7 cellular contexts compared by ENCODE assay signal in the genomic region with DNA sequence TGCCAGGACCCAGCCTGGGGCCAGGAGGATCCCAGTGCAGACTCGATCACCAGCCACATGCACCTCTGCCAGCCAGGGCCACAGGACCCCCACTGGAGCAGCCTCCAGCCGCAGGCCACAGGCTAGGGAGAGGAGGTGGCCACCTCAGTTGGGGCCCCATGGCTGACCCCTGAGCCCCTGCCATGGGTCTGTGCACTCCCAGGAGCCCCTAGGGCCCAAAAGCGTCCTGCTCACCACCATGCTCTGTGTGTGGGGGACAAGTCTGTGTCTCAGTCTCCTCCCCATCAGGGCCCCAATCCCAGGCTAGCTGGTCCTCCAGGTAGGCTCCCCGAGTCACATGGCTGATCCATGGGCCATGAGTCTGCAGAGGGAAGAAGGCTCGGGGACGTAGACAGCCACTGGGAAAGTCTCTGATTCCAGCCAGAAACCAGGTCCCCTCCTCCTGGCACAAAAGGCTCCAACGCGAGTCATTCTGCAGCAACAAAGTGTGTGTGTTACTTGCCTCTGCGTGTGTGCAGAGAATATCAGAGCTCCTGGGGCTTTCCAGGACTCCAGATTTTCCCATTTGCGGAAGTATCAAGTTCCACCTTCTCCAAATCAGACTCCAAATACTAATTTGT. TPM values are rescaled to one million over a fixed set of nuclear protein-coding genes. Genes with fewer than 3 reads are reported as not detected.
DNase-seq lines count a peak whose midpoint lies in the region; ATAC-seq, FAIRE-seq and TF ChIP-seq lines count a peak whose summit lies in the region.
"Had no signal": no experiment of that assay in that cellular context is flagged by ENCODE, and none has a peak within 500 bp of the region (broad histone marks: within the 10 kb centered on the region; RNA-seq: fewer than 3 reads in every experiment).

No MANE protein-coding gene starts in this region.

- TSS peak; percentile 72 for BruUV-seq in HepG2 (replicated peaks; lab: Mats Ljungman, UMichigan)

- peak overlapping the region; percentile 75 for H2AFZ ChIP-seq in HepG2 (ENCODE audit: low read length)

- H3K27me3 Mint-ChIP-seq in activated T-cell treated with anti-CD3 and anti-CD28 coated beads, Interleukin-2, amount 50 U/mL, for 24 hours: no peaks in the 10 kb centered on the region

- no peak for TF ChIP-seq RAD21 in HepG2 (CRISPR knock-in tag; IDR thresholded peaks at IDR 0.05)

- TF ChIP-seq EP300 in HepG2 (IDR thresholded peaks at IDR 0.05; ENCODE audit: low read depth in 2 of 2, low read length in 2 of 2): no peak
- TF ChIP-seq EP300 in HepG2 (CRISPR knock-in tag; IDR thresholded peaks at IDR 0.05; ENCODE audit: borderline replicate concordance): no peak; the same call in 1 of the 2 replicates

- no peaks in the 10 kb centered on the region for H3K9me3 ChIP-seq in HepG2 (ENCODE audit: low read length)

- no peak; a peak in 1 of 4 replicates for TF ChIP-seq POLR2A in HepG2 (IDR thresholded peaks at IDR 0.05; ENCODE audit: insufficient read depth in 1 of 2, low read depth in 2 of 2, low read length in 2 of 2)

- peak overlapping the region; percentile 91 for H3K4me2 ChIP-seq in HepG2 (ENCODE audit: low read depth, low read length)

- in situ Hi-C loops in HepG2 (cut with HindIII; ENCODE audit: extremely low pct_ligation_motif_present, low pct_unique_long_range_greater_than_20kb): no loop called here

- no peaks in the 10 kb centered on the region for H3K36me3 ChIP-seq in HepG2 (replicated peaks in 1 of 2; ENCODE audit: control insufficient read depth in 1 of 2, insufficient read depth in 2 of 2, low read length in 2 of 2)

- CTCF ChIA-PET in HepG2 (lab: Yijun Ruan, JAX; ENCODE audit: low intra/inter-chr PET ratio, low total read pairs): interaction anchor here (1.9 kb wide), 1 partner anchor 36 kb away, joined by 9 read pairs; no protein-coding TSS in a partner anchor

- no peak for TF ChIP-seq CTCF in HepG2 (CRISPR knock-in tag; IDR thresholded peaks at IDR 0.05)

- no peaks in the 10 kb centered on the region for H4K20me1 ChIP-seq in HepG2 (ENCODE audit: insufficient read depth, low read length)

- DNase-seq in activated T-cell treated with anti-CD3 and anti-CD28 coated beads, Interleukin-2, amount 50 U/mL, for 24 hours: peak; percentile 48
- DNase-seq in HepG2 (ENCODE audit: low spot score): no peak

- H3K79me2 ChIP-seq in HepG2 (ENCODE audit: insufficient read depth, low read length): no peaks in the 10 kb centered on the region

- POLR2A ChIA-PET in HepG2 (lab: Yijun Ruan, JAX): interaction anchor here (0.7 to 11.4 kb wide), 35 partner anchors 8 to 571 kb away, joined by 3 to 275 read pairs (median 5); partner anchors contain the start of genes ARMC5, BCKDK, FUS and HSD3B7

- peak; percentile 2 for ATAC-seq in GM21825 (IDR thresholded peaks at IDR 0.05; ENCODE audit: unreplicated experiment)
- peak; percentile 37 for ATAC-seq in HepG2
- ATAC-seq in HG03442 (IDR thresholded peaks at IDR 0.05; ENCODE audit: unreplicated experiment): no peak
- ATAC-seq in GM18867 (IDR thresholded peaks at IDR 0.05; ENCODE audit: unreplicated experiment): no peak
- no peak for ATAC-seq in GM21515 (IDR thresholded peaks at IDR 0.05; ENCODE audit: unreplicated experiment)

- H3K4me3 ChIP-seq in HepG2 (replicated peaks in 1 of 3; ENCODE audit: insufficient read depth in 1 of 3, low read depth in 2 of 3, low read length in 3 of 3): peak overlapping the region; percentile 28 to 77 (median 64)

- H3K27me3 ChIP-seq in HepG2 (ENCODE audit: control insufficient read depth in 1 of 2, insufficient read depth in 2 of 2, low read length in 2 of 2): peaks cover 0 to 8% of the 10 kb centered on the region in 2 experiments; a peak in 2 of 5 replicates

- H3K4me3 Mint-ChIP-seq in activated T-cell treated with anti-CD3 and anti-CD28 coated beads, Interleukin-2, amount 50 U/mL, for 24 hours: peak overlapping the region; percentile 73

- H3K9ac ChIP-seq in HepG2 (ENCODE audit: insufficient read depth, low read depth, low read length): peak overlapping the region; percentile 67

- intact Hi-C loops in HepG2 (cut with micrococcal nuclease; ENCODE audit: unreplicated experiment): loop anchor here (1.0 to 10.0 kb wide), 7 partner anchors 24 to 187 kb away; partner anchors contain the start of genes HSD3B7, KAT8, SETD1A and ZNF646

- FAIRE-seq in HepG2 (lab: Jason Lieb, UNC): no peak

- peak overlapping the region; percentile 80 for H3K27ac ChIP-seq in HepG2 (ENCODE audit: extremely low read length, insufficient read depth, low read length)

- H3K4me1 Mint-ChIP-seq in activated T-cell treated with anti-CD3 and anti-CD28 coated beads, Interleukin-2, amount 50 U/mL, for 24 hours (ENCODE audit: low read depth): peaks cover 14% of the 10 kb centered on the region

- H3K9me3 Mint-ChIP-seq in activated T-cell treated with anti-CD3 and anti-CD28 coated beads, Interleukin-2, amount 50 U/mL, for 24 hours: no peaks in the 10 kb centered on the region

- H3K36me3 Mint-ChIP-seq in activated T-cell treated with anti-CD3 and anti-CD28 coated beads, Interleukin-2, amount 50 U/mL, for 24 hours (ENCODE audit: low read depth): no peaks in the 10 kb centered on the region

- peaks cover 65% of the 10 kb centered on the region for H3K4me1 ChIP-seq in HepG2 (ENCODE audit: insufficient read depth, low read length)

- H3K27ac Mint-ChIP-seq in activated T-cell treated with anti-CD3 and anti-CD28 coated beads, Interleukin-2, amount 50 U/mL, for 24 hours: peak overlapping the region; percentile 92

- 0% methylated on average over 9 of the region's 10 CpGs for WGBS in HepG2 (ENCODE audit: low lambda C conversion rate)

RNA-seq across cellular contexts. Expression of gene PRSS8, which starts 6.1 kb away (rescaled TPM):
- 1.2 and 2.6 TPM in 2 replicates for total RNA-seq in HepG2 (2016; rRNA removed; fragmentation: Illumina TruSeq; extraction: Trizol)
- 0.18 and 0.20 TPM in 2 replicates for total RNA-seq in HepG2 (2016; cell fraction: cytosol; rRNA removed; fragmentation: Illumina TruSeq; extraction: Trizol; ENCODE audit: low read depth)
- 1.4 and 2.9 TPM in 2 replicates for total RNA-seq in HepG2 (2016; cell fraction: insoluble cytoplasmic fraction; rRNA removed; fragmentation: Illumina TruSeq; extraction: Trizol)
- total RNA-seq in HepG2 (2016; cell fraction: membrane; rRNA removed; fragmentation: Illumina TruSeq; extraction: Trizol): 0.65 and 0.99 TPM in 2 replicates
- total RNA-seq in HepG2 (2016; cell fraction: nucleus; rRNA removed; fragmentation: Illumina TruSeq; extraction: Trizol): 3.0 and 3.8 TPM in 2 replicates
- 7.2 and 20.0 TPM in 2 replicates for polyA plus RNA-seq in HepG2 (2011; rRNA removed)
- polyA plus RNA-seq in HepG2 (2011; cell fraction: cytosol; rRNA removed): 11.2 and 11.7 TPM in 2 replicates
- polyA plus RNA-seq in HepG2 (2011; cell fraction: nucleus; rRNA removed): 8.1 and 15.7 TPM in 2 replicates
- 12.5 and 34.4 TPM in 2 replicates for polyA plus RNA-seq in HepG2 (2012)
- polyA plus RNA-seq in HepG2 (2016; cell fraction: cytosol; fragmentation: Illumina TruSeq; extraction: Trizol; ENCODE audit: low read depth): 0.41 and 0.50 TPM in 2 replicates
- 1.6 and 1.8 TPM in 2 replicates for polyA plus RNA-seq in HepG2 (2016; cell fraction: insoluble cytoplasmic fraction; fragmentation: Illumina TruSeq; extraction: Trizol; ENCODE audit: low read depth)
- 0.51 and 0.63 TPM in 2 replicates for polyA plus RNA-seq in HepG2 (2016; cell fraction: membrane; fragmentation: Illumina TruSeq; extraction: Trizol; ENCODE audit: low read depth)
- 6.6 and 8.0 TPM in 2 replicates for polyA plus RNA-seq in HepG2 (2016; cell fraction: nucleus; fragmentation: Illumina TruSeq; extraction: Trizol; ENCODE audit: insufficient read depth, low read depth)
- polyA minus RNA-seq in HepG2 (2011; rRNA and poly(A)+ RNA removed; ENCODE audit: low replicate concordance): 0.58 and 12.5 TPM in 2 replicates
- polyA minus RNA-seq in HepG2 (2011; cell fraction: cytosol; rRNA and poly(A)+ RNA removed): 5.5 and 9.5 TPM in 2 replicates
- polyA minus RNA-seq in HepG2 (2011; cell fraction: nucleus; rRNA and poly(A)+ RNA removed): 0.77 and 2.7 TPM in 2 replicates
- total RNA-seq: activated CD8-positive, alpha-beta memory T cell treated with anti-CD3 and anti-CD28 coated beads for 36 hours had no signal

RNA-seq across cellular contexts. Expression of gene PRSS36, which starts 8.3 kb away (rescaled TPM):
- total RNA-seq in HepG2 (2016; rRNA removed; fragmentation: Illumina TruSeq; extraction: Trizol): 1.1 and 1.5 TPM in 2 replicates
- 2.5 and 3.6 TPM in 2 replicates for total RNA-seq in HepG2 (2016; cell fraction: cytosol; rRNA removed; fragmentation: Illumina TruSeq; extraction: Trizol; ENCODE audit: low read depth)
- 0.79 and 2.2 TPM in 2 replicates for total RNA-seq in HepG2 (2016; cell fraction: insoluble cytoplasmic fraction; rRNA removed; fragmentation: Illumina TruSeq; extraction: Trizol)
- total RNA-seq in HepG2 (2016; cell fraction: membrane; rRNA removed; fragmentation: Illumina TruSeq; extraction: Trizol): 3.2 and 4.8 TPM in 2 replicates
- total RNA-seq in HepG2 (2016; cell fraction: nucleus; rRNA removed; fragmentation: Illumina TruSeq; extraction: Trizol): 1.1 and 1.8 TPM in 2 replicates
- polyA plus RNA-seq in HepG2 (2011; rRNA removed): 2.1 and 2.7 TPM in 2 replicates
- polyA plus RNA-seq in HepG2 (2011; cell fraction: cytosol; rRNA removed): 0.95 and 2.1 TPM in 2 replicates
- 1.9 and 2.8 TPM in 2 replicates for polyA plus RNA-seq in HepG2 (2011; cell fraction: nucleus; rRNA removed)
- 0.71 and 1.5 TPM in 2 replicates for polyA plus RNA-seq in HepG2 (2012)
- polyA plus RNA-seq in HepG2 (2016; cell fraction: cytosol; fragmentation: Illumina TruSeq; extraction: Trizol; ENCODE audit: low read depth): 2.1 and 2.2 TPM in 2 replicates
- polyA plus RNA-seq in HepG2 (2016; cell fraction: insoluble cytoplasmic fraction; fragmentation: Illumina TruSeq; extraction: Trizol; ENCODE audit: low read depth): 2.1 and 2.5 TPM in 2 replicates
- polyA plus RNA-seq in HepG2 (2016; cell fraction: membrane; fragmentation: Illumina TruSeq; extraction: Trizol; ENCODE audit: low read depth): 0.93 and 4.0 TPM in 2 replicates
- polyA plus RNA-seq in HepG2 (2016; cell fraction: nucleus; fragmentation: Illumina TruSeq; extraction: Trizol; ENCODE audit: insufficient read depth, low read depth): 1.3 and 3.1 TPM in 2 replicates
- polyA minus RNA-seq in HepG2 (2011; rRNA and poly(A)+ RNA removed; ENCODE audit: low replicate concordance): 0.76 and 9.9 TPM in 2 replicates
- 0.20 and 0.44 TPM in 2 replicates for polyA minus RNA-seq in HepG2 (2011; cell fraction: cytosol; rRNA and poly(A)+ RNA removed)
- polyA minus RNA-seq in HepG2 (2011; cell fraction: nucleus; rRNA and poly(A)+ RNA removed): 1.3 TPM in 1 of 2 replicates, not detected in the other

RNA-seq across cellular contexts. Expression of gene KAT8, which starts 24.1 kb away (rescaled TPM):
- total RNA-seq in HepG2 (2016; rRNA removed; fragmentation: Illumina TruSeq; extraction: Trizol): 69.5 and 79.0 TPM in 2 replicates
- total RNA-seq in HepG2 (2016; cell fraction: cytosol; rRNA removed; fragmentation: Illumina TruSeq; extraction: Trizol; ENCODE audit: low read depth): 35.7 and 36.8 TPM in 2 replicates
- total RNA-seq in HepG2 (2016; cell fraction: insoluble cytoplasmic fraction; rRNA removed; fragmentation: Illumina TruSeq; extraction: Trizol): 66.0 and 82.2 TPM in 2 replicates
- 28.5 and 33.0 TPM in 2 replicates for total RNA-seq in HepG2 (2016; cell fraction: membrane; rRNA removed; fragmentation: Illumina TruSeq; extraction: Trizol)
- total RNA-seq in HepG2 (2016; cell fraction: nucleus; rRNA removed; fragmentation: Illumina TruSeq; extraction: Trizol): 42.9 and 51.1 TPM in 2 replicates
- 84.2 and 85.3 TPM in 2 replicates for polyA plus RNA-seq in HepG2 (2011; rRNA removed)
- polyA plus RNA-seq in HepG2 (2011; cell fraction: cytosol; rRNA removed): 59.8 and 72.8 TPM in 2 replicates
- 112 and 113 TPM in 2 replicates for polyA plus RNA-seq in HepG2 (2011; cell fraction: nucleus; rRNA removed)
- polyA plus RNA-seq in HepG2 (2012): 49.1 and 52.0 TPM in 2 replicates
- polyA plus RNA-seq in HepG2 (2016; cell fraction: cytosol; fragmentation: Illumina TruSeq; extraction: Trizol; ENCODE audit: low read depth): 5.9 and 6.1 TPM in 2 replicates
- 58.7 and 63.1 TPM in 2 replicates for polyA plus RNA-seq in HepG2 (2016; cell fraction: insoluble cytoplasmic fraction; fragmentation: Illumina TruSeq; extraction: Trizol; ENCODE audit: low read depth)
- 13.2 and 14.8 TPM in 2 replicates for polyA plus RNA-seq in HepG2 (2016; cell fraction: membrane; fragmentation: Illumina TruSeq; extraction: Trizol; ENCODE audit: low read depth)
- 86.8 and 87.6 TPM in 2 replicates for polyA plus RNA-seq in HepG2 (2016; cell fraction: nucleus; fragmentation: Illumina TruSeq; extraction: Trizol; ENCODE audit: insufficient read depth, low read depth)
- polyA minus RNA-seq in HepG2 (2011; rRNA and poly(A)+ RNA removed; ENCODE audit: low replicate concordance): 37.8 and 50.2 TPM in 2 replicates
- 25.3 and 26.2 TPM in 2 replicates for polyA minus RNA-seq in HepG2 (2011; cell fraction: cytosol; rRNA and poly(A)+ RNA removed)
- 37.3 and 44.0 TPM in 2 replicates for polyA minus RNA-seq in HepG2 (2011; cell fraction: nucleus; rRNA and poly(A)+ RNA removed)

RNA-seq across cellular contexts. Expression of gene BCKDK, which starts 33.4 kb away (rescaled TPM):
- 24.9 and 25.2 TPM in 2 replicates for total RNA-seq in HepG2 (2016; rRNA removed; fragmentation: Illumina TruSeq; extraction: Trizol)
- 25.2 and 38.0 TPM in 2 replicates for total RNA-seq in HepG2 (2016; cell fraction: cytosol; rRNA removed; fragmentation: Illumina TruSeq; extraction: Trizol; ENCODE audit: low read depth)
- total RNA-seq in HepG2 (2016; cell fraction: insoluble cytoplasmic fraction; rRNA removed; fragmentation: Illumina TruSeq; extraction: Trizol): 21.6 and 21.9 TPM in 2 replicates
- 42.8 and 61.6 TPM in 2 replicates for total RNA-seq in HepG2 (2016; cell fraction: membrane; rRNA removed; fragmentation: Illumina TruSeq; extraction: Trizol)
- total RNA-seq in HepG2 (2016; cell fraction: nucleus; rRNA removed; fragmentation: Illumina TruSeq; extraction: Trizol): 12.9 and 14.9 TPM in 2 replicates
- polyA plus RNA-seq in HepG2 (2011; rRNA removed): 42.6 and 54.2 TPM in 2 replicates
- 29.2 and 38.9 TPM in 2 replicates for polyA plus RNA-seq in HepG2 (2011; cell fraction: cytosol; rRNA removed)
- polyA plus RNA-seq in HepG2 (2011; cell fraction: nucleus; rRNA removed): 119 and 127 TPM in 2 replicates
- 36.4 and 39.6 TPM in 2 replicates for polyA plus RNA-seq in HepG2 (2012)
- 61.2 and 88.9 TPM in 2 replicates for polyA plus RNA-seq in HepG2 (2016; cell fraction: cytosol; fragmentation: Illumina TruSeq; extraction: Trizol; ENCODE audit: low read depth)
- 38.3 and 44.6 TPM in 2 replicates for polyA plus RNA-seq in HepG2 (2016; cell fraction: insoluble cytoplasmic fraction; fragmentation: Illumina TruSeq; extraction: Trizol; ENCODE audit: low read depth)
- 82.3 and 100 TPM in 2 replicates for polyA plus RNA-seq in HepG2 (2016; cell fraction: membrane; fragmentation: Illumina TruSeq; extraction: Trizol; ENCODE audit: low read depth)
- 34.1 and 38.8 TPM in 2 replicates for polyA plus RNA-seq in HepG2 (2016; cell fraction: nucleus; fragmentation: Illumina TruSeq; extraction: Trizol; ENCODE audit: insufficient read depth, low read depth)
- polyA minus RNA-seq in HepG2 (2011; rRNA and poly(A)+ RNA removed; ENCODE audit: low replicate concordance): 34.7 and 50.5 TPM in 2 replicates
- polyA minus RNA-seq in HepG2 (2011; cell fraction: cytosol; rRNA and poly(A)+ RNA removed): 23.9 and 34.2 TPM in 2 replicates
- polyA minus RNA-seq in HepG2 (2011; cell fraction: nucleus; rRNA and poly(A)+ RNA removed): 25.6 and 37.4 TPM in 2 replicates

RNA-seq across cellular contexts. Expression of gene FUS, which starts 38.3 kb away (rescaled TPM):
- total RNA-seq in HepG2 (2016; rRNA removed; fragmentation: Illumina TruSeq; extraction: Trizol): 64.8 and 68.1 TPM in 2 replicates
- 132 and 135 TPM in 2 replicates for total RNA-seq in HepG2 (2016; cell fraction: cytosol; rRNA removed; fragmentation: Illumina TruSeq; extraction: Trizol; ENCODE audit: low read depth)
- total RNA-seq in HepG2 (2016; cell fraction: insoluble cytoplasmic fraction; rRNA removed; fragmentation: Illumina TruSeq; extraction: Trizol): 65.7 and 69.2 TPM in 2 replicates
- 107 and 110 TPM in 2 replicates for total RNA-seq in HepG2 (2016; cell fraction: membrane; rRNA removed; fragmentation: Illumina TruSeq; extraction: Trizol)
- total RNA-seq in HepG2 (2016; cell fraction: nucleus; rRNA removed; fragmentation: Illumina TruSeq; extraction: Trizol): 164 and 176 TPM in 2 replicates
- 168 and 176 TPM in 2 replicates for polyA plus RNA-seq in HepG2 (2011; rRNA removed)
- polyA plus RNA-seq in HepG2 (2011; cell fraction: cytosol; rRNA removed): 81.1 and 83.9 TPM in 2 replicates
- polyA plus RNA-seq in HepG2 (2011; cell fraction: nucleus; rRNA removed): 401 and 461 TPM in 2 replicates
- 485 and 576 TPM in 2 replicates for polyA plus RNA-seq in HepG2 (2012)
- polyA plus RNA-seq in HepG2 (2016; cell fraction: cytosol; fragmentation: Illumina TruSeq; extraction: Trizol; ENCODE audit: low read depth): 70.9 and 79.9 TPM in 2 replicates
- polyA plus RNA-seq in HepG2 (2016; cell fraction: insoluble cytoplasmic fraction; fragmentation: Illumina TruSeq; extraction: Trizol; ENCODE audit: low read depth): 475 and 565 TPM in 2 replicates
- polyA plus RNA-seq in HepG2 (2016; cell fraction: membrane; fragmentation: Illumina TruSeq; extraction: Trizol; ENCODE audit: low read depth): 78.4 and 96.5 TPM in 2 replicates
- polyA plus RNA-seq in HepG2 (2016; cell fraction: nucleus; fragmentation: Illumina TruSeq; extraction: Trizol; ENCODE audit: insufficient read depth, low read depth): 1,051 and 1,103 TPM in 2 replicates
- 149 and 213 TPM in 2 replicates for polyA minus RNA-seq in HepG2 (2011; rRNA and poly(A)+ RNA removed; ENCODE audit: low replicate concordance)
- 117 and 135 TPM in 2 replicates for polyA minus RNA-seq in HepG2 (2011; cell fraction: cytosol; rRNA and poly(A)+ RNA removed)
- 379 and 413 TPM in 2 replicates for polyA minus RNA-seq in HepG2 (2011; cell fraction: nucleus; rRNA and poly(A)+ RNA removed)

Comparison
In these comparisons a context has a peak if more than half of its experiments do, and no peak if none do; other contexts are left out.
1. ATAC-seq: peak in GM21825 (single experiment) and HepG2 (single experiment); none in HG03442 (single experiment), GM18867 (single experiment) and GM21515 (single experiment).